ENCODE assay signal across 22 cellular contexts in genomic region chr2:60959501-60959900, GRCh38. TPM values are rescaled to one million over a fixed set of nuclear protein-coding genes. Genes with fewer than 3 reads are reported as not detected.
A peak's percentile ranks its signal among the peaks of the same experiment; 100 is the strongest.
DNase-seq lines count a peak whose midpoint lies in the region; ATAC-seq and TF ChIP-seq lines count a peak whose summit lies in the region.
"Had no signal": no experiment of that assay in that cellular context is flagged by ENCODE, and none has a peak within 500 bp of the region (broad histone marks: within the 10 kb centered on the region; RNA-seq: fewer than 3 reads in every experiment).

No MANE protein-coding gene starts in this region.

- H3K27me3 ChIP-seq in mucosa of rectum (ENCODE audit: control insufficient read depth in 2 of 2, insufficient read depth in 2 of 2, low read length in 2 of 2) (no peaks in the 10 kb centered on the region), vagina (no peaks in the 10 kb centered on the region)
- H3K27me3 ChIP-seq: BE2C, spleen had no signal

- intact Hi-C loops in vagina (cut with DNase I): no loop called here

- no peak for TF ChIP-seq CTCF in vagina (IDR thresholded peaks at IDR 0.05)

- TF ChIP-seq POLR2A in vagina (IDR thresholded peaks at IDR 0.05): no peak

- H3K9me3 ChIP-seq in mucosa of rectum (ENCODE audit: control insufficient read depth in 2 of 2, low read length in 2 of 2): no peaks in the 10 kb centered on the region
- no peaks in the 10 kb centered on the region for H3K9me3 ChIP-seq in vagina
- H3K9me3 ChIP-seq: BE2C, spleen had no signal

- H3K36me3 ChIP-seq in mucosa of rectum (ENCODE audit: control insufficient read depth in 2 of 2, insufficient read depth in 2 of 2, low read length in 2 of 2): peaks cover 0 to 3% of the 10 kb centered on the region in 2 donors
- H3K36me3 ChIP-seq in vagina: no peaks in the 10 kb centered on the region
- H3K36me3 ChIP-seq: BE2C had no signal

- no peak overlapping the region for H3K9ac ChIP-seq in mucosa of rectum (ENCODE audit: low read depth in 1 of 2, low read length in 2 of 2)
- H3K9ac ChIP-seq: KMS-11 had no signal

- H3K27ac ChIP-seq in mucosa of rectum (ENCODE audit: low read depth in 2 of 2, low read length in 2 of 2) (peak overlapping the region; percentile 43 to 45), vagina (peak overlapping the region; percentile 31)
- H3K27ac ChIP-seq: KMS-11, spleen had no signal

- DNase-seq in NCI-H345 (lab: John Stamatoyannopoulos, UW) (peak; percentile 25), NCI-H345 treated with DMSO at 0.1 percent for 48 hours (lab: John Stamatoyannopoulos, UW; ENCODE audit: unreplicated experiment) (no peak), SHP77 treated with DMSO at 0.1 percent for 48 hours (lab: John Stamatoyannopoulos, UW) (peak; percentile 73), vagina (ENCODE audit: extremely low spot score in 2 of 2) (no peak), A172 (ENCODE audit: low spot score) (no peak), pons (ENCODE audit: low spot score) (no peak)
- DNase-seq: activated CD4-positive, alpha-beta memory T cell treated with anti-CD3 and anti-CD28 coated beads, Interleukin-2, amount 10 ng/mL, durations not matched to agents 7 days and 5 days; BE2C; H7; head of caudate nucleus; left cardiac atrium; mesendoderm; nucleus accumbens; retina; spleen; stimulated activated CD4-positive, alpha-beta T cell treated with anti-CD3 and anti-CD28 coated beads, Interleukin-4, amount 100 ng/mL, for 4 hours; stimulated activated naive CD8-positive, alpha-beta T cell treated with anti-CD3 and anti-CD28 coated beads, Interleukin-15, Interleukin-2, amounts not matched to agents 100 U/mL and 50 U/mL, for 24 hours had no signal

- ATAC-seq in GM21360 (IDR thresholded peaks at IDR 0.05; ENCODE audit: unreplicated experiment): no peak
- ATAC-seq: activated CD4-positive, CD25-positive, alpha-beta regulatory T cell treated with anti-CD3 and anti-CD28 coated beads, Interleukin-2, amount 50 U/mL, for 24 hours; left cardiac atrium; Panc1; stimulated activated naive CD8-positive, alpha-beta T cell treated with anti-CD3 and anti-CD28 coated beads, Interleukin-15, Interleukin-2, amounts not matched to agents 100 U/mL and 50 U/mL, for 24 hours had no signal

- H3K4me1 ChIP-seq in mucosa of rectum (ENCODE audit: control insufficient read depth in 2 of 2, insufficient read depth in 2 of 2, low read length in 2 of 2) (peaks cover 2 to 11% of the 10 kb centered on the region in 2 donors), vagina (peaks cover 6% of the 10 kb centered on the region)
- H3K4me1 ChIP-seq: BE2C had no signal

- H3K4me3 ChIP-seq in mucosa of rectum (ENCODE audit: low read length in 2 of 2) (no peak overlapping the region), vagina (no peak overlapping the region)
- H3K4me3 ChIP-seq: spleen had no signal

RNA-seq across cellular contexts. Expression of gene PEX13, which starts 58.0 kb away (rescaled TPM):
- 18.7 TPM for total RNA-seq in vagina
- total RNA-seq in A172 (2014; rRNA removed; shearing (Covaris generic)): 61.3 and 82.4 TPM in 2 replicates

RNA-seq across cellular contexts. Expression of gene PUS10, which starts 58.6 kb away (rescaled TPM):
- 3.2 TPM for total RNA-seq in vagina
- 5.0 and 7.5 TPM in 2 replicates for total RNA-seq in A172 (2014; rRNA removed; shearing (Covaris generic))

Comparison
In these comparisons a context has a peak if more than half of its experiments do, and no peak if none do; other contexts are left out.
1. DNase-seq: peak in NCI-H345 (single experiment) and SHP77 treated with DMSO at 0.1 percent for 48 hours (single experiment); none in NCI-H345 treated with DMSO at 0.1 percent for 48 hours (single experiment), vagina (0 of 2), A172 (single experiment) and pons (single experiment).